Comparison of ENCODE assay signal across 12 cellular contexts in the genomic region with DNA sequence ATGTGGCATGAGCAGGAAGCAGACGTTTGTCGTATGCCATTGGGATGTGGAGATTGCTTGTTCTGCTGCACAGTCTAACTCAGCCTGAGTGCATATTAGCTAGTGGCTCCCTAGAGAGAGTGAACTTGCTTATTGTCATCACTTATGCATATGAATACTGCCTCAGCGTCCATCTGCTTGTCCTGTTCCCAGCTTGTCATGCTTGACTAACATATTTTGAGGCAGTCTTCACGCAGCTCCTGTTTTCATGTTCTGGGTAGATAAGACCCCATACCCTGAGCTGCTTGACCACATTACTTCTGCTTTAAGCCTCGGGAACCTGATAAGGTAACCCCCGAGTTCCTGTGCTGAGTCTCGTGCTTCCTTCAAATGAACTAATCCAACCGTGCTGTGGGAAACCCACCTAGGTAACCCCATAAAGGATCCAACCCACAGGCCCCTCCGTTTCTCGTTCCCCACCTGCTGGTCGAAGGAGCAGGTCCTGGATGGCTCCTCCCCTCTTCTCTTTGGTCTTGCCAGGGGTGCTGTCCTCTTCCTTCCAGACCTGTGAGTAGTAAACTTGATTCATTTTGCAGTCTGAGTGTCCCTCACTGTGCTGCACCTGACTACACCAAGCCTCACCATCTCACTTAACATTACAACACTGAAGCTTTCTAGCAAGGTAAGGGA. TPM values are rescaled to one million over a fixed set of nuclear protein-coding genes. Genes with fewer than 3 reads are reported as not detected.
DNase-seq lines count a peak whose midpoint lies in the region; ATAC-seq and TF ChIP-seq lines count a peak whose summit lies in the region.
"Had no signal": no experiment of that assay in that cellular context is flagged by ENCODE, and none has a peak within 500 bp of the region (broad histone marks: within the 10 kb centered on the region; RNA-seq: fewer than 3 reads in every experiment).

No MANE protein-coding gene starts in this region.

- H3K36me3 Mint-ChIP-seq in memory B cell = peaks cover 10% of the 10 kb centered on the region
- H3K36me3 Mint-ChIP-seq in chondrocyte (ENCODE audit: low read depth) = no peaks in the 10 kb centered on the region

- H4K20me1 ChIP-seq in DND-41 (ENCODE audit: insufficient read depth, low read length) = no peaks in the 10 kb centered on the region

- no peaks in the 10 kb centered on the region for H3K27me3 Mint-ChIP-seq in memory B cell
- H3K27me3 Mint-ChIP-seq in chondrocyte (ENCODE audit: low read depth) = peaks cover 2% of the 10 kb centered on the region

- no peak for TF ChIP-seq CTCF in DND-41 (IDR thresholded peaks at IDR 0.05; ENCODE audit: borderline replicate concordance, extremely low read depth, low read length, poor library complexity, severe bottlenecking)
- TF ChIP-seq CTCF in chondrocyte (IDR thresholded peaks at IDR 0.05) = no peak
- no peak for TF ChIP-seq CTCF in thyroid gland (IDR thresholded peaks at IDR 0.05)

- peaks cover 5% of the 10 kb centered on the region for H3K9me3 Mint-ChIP-seq in memory B cell
- peaks cover 3% of the 10 kb centered on the region for H3K9me3 Mint-ChIP-seq in chondrocyte (ENCODE audit: low read depth)

- no peak overlapping the region for H3K27ac Mint-ChIP-seq in memory B cell
- no peak overlapping the region for H3K27ac Mint-ChIP-seq in chondrocyte (ENCODE audit: unreplicated experiment)

- peaks cover 89% of the 10 kb centered on the region for H3K79me2 ChIP-seq in DND-41 (ENCODE audit: insufficient read depth, low read length)

- H3K36me3 ChIP-seq in DND-41 (ENCODE audit: insufficient read depth, low read length) (0 out of 2 replicates have a peak, but pooled peaks cover 7% of the 10 kb centered on the region), thyroid gland (no peaks in the 10 kb centered on the region)
- H3K36me3 ChIP-seq: uterus had no signal

- H3K9me3 ChIP-seq in DND-41 (ENCODE audit: insufficient read depth, low read length, severe bottlenecking) (no peaks in the 10 kb centered on the region), thyroid gland (no peaks in the 10 kb centered on the region)
- H3K9me3 ChIP-seq: uterus had no signal

- ATAC-seq in DND-41 (ENCODE audit: insufficient read depth, low read depth) (no peak), GM21723 (IDR thresholded peaks at IDR 0.05; ENCODE audit: unreplicated experiment) (peak; percentile 37), memory B cell (ENCODE audit: low read depth) (peak; percentile 18), GM21619 (IDR thresholded peaks at IDR 0.05; ENCODE audit: unreplicated experiment) (no peak)
- ATAC-seq: PC-3, sciatic nerve had no signal

- H3K27ac ChIP-seq in DND-41 (ENCODE audit: low read length) (peak overlapping the region; percentile 29), thyroid gland (no peak overlapping the region)
- H3K27ac ChIP-seq: uterus had no signal

- intact Hi-C loops in thyroid gland (cut with DNase I) = no loop called here

- peaks cover 46% of the 10 kb centered on the region for H3K4me1 Mint-ChIP-seq in memory B cell
- H3K4me1 Mint-ChIP-seq in chondrocyte (ENCODE audit: low read depth) = peaks cover 14% of the 10 kb centered on the region

- no peak overlapping the region for H3K4me3 Mint-ChIP-seq in memory B cell
- H3K4me3 Mint-ChIP-seq in chondrocyte (ENCODE audit: unreplicated experiment) = no peak overlapping the region

- WGBS in thyroid gland, 2 donors = 81 to 83% methylated on average over 11 of the region's 11 CpGs

- no peak overlapping the region for H3K4me2 ChIP-seq in DND-41 (ENCODE audit: insufficient read depth, low read length)

- H3K27me3 ChIP-seq in DND-41 (ENCODE audit: insufficient read depth, low read length, poor library complexity) (no peaks in the 10 kb centered on the region), thyroid gland (no peaks in the 10 kb centered on the region)
- H3K27me3 ChIP-seq: uterus had no signal

- H3K4me1 ChIP-seq in DND-41 (ENCODE audit: insufficient read depth, low read length) = peaks cover 90% of the 10 kb centered on the region
- H3K4me1 ChIP-seq in thyroid gland = peaks cover 0 to 5% of the 10 kb centered on the region in 2 donors
- H3K4me1 ChIP-seq: uterus had no signal

- TF ChIP-seq POLR2A in thyroid gland (IDR thresholded peaks at IDR 0.05) = no peak

- H3K4me3 ChIP-seq in DND-41 (ENCODE audit: low read depth in 1 of 2, low read length in 2 of 2) = no peak overlapping the region
- H3K4me3 ChIP-seq in thyroid gland (replicated peaks in 1 of 3) = no peak overlapping the region
- H3K4me3 ChIP-seq: uterus had no signal

- H2AFZ ChIP-seq in DND-41 (ENCODE audit: low read depth, low read length) = no peak overlapping the region

- H3K9ac ChIP-seq in DND-41 (ENCODE audit: low read depth, low read length) = no peak overlapping the region

- no peak for DNase-seq in DND-41
- DNase-seq in NCI-H69 (lab: John Stamatoyannopoulos, UW) = peak; percentile 83
- DNase-seq in memory B cell (ENCODE audit: low spot score in 2 of 2) = no peak
- DNase-seq in chondrocyte (ENCODE audit: low spot score) = no peak
- DNase-seq in activated effector memory CD4-positive, alpha-beta T cell treated with Interleukin-2 at 50 U/mL for 16 hours = no peak
- DNase-seq in thyroid gland = no peak
- DNase-seq: NCI-H1417 treated with DMSO at 0.1 percent for 48 hours, PC-3, uterus had no signal

RNA-seq across cellular contexts. Expression of a gene that starts 25.0 kb away (rescaled TPM):
- 0.80 to 4.0 TPM (median 3.7 TPM) in 3 replicates for total RNA-seq in chondrocyte
- 1 to 10 TPM in 3 of 4 donors, under 1 TPM in 1; 0.67 to 1.6 (median 1.1) TPM for total RNA-seq in thyroid gland

Comparison
In these comparisons a context has a peak if more than half of its experiments do, and no peak if none do; other contexts are left out.
1. ATAC-seq: peak in GM21723 (single experiment) and memory B cell (single experiment); none in DND-41 (single experiment) and GM21619 (single experiment).